In the genomic region with DNA sequence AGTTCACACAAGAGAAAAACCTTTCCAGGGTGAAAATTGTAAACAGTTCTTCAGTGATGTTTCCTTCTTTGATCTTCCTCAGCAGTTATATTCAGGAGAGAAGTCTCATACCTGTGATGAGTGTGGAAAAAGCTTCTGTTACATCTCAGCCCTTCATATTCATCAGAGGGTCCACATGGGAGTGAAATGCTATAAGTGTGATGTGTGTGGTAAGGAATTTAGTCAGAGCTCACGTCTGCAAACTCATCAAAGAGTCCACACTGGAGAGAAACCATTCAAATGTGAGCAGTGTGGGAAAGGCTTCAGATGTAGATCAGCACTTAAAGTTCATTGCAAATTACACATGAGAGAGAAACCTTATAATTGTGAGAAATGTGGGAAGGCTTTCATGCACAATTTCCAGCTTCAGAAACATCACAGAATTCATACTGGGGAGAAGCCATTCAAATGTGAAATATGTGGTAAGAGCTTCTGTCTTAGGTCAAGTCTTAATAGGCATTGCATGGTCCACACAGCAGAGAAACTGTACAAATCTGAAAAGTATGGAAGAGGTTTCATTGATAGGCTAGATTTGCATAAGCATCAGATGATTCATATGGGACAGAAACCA, we compare ENCODE assay signal across 20 cellular contexts.
"Had no signal": no experiment of that assay in that cellular context is flagged by ENCODE, and none has a peak within 500 bp of the region (broad histone marks: within the 10 kb centered on the region; RNA-seq: fewer than 3 reads in every experiment).

No MANE protein-coding gene starts in this region.

- H3K79me2 ChIP-seq: parathyroid adenoma had no signal

- H3K27ac ChIP-seq: neutrophil, parathyroid adenoma, tibial artery, uterus had no signal

- ATAC-seq: activated CD8-positive, alpha-beta T cell treated with anti-CD3 and anti-CD28 coated beads, Interleukin-2, amount 10 ng/mL, durations not matched to agents 7 days and 5 days; esophagus mucosa; left lobe of liver; mucosa of descending colon; naive thymus-derived CD8-positive, alpha-beta T cell; stimulated activated effector memory CD8-positive, alpha-beta T cell treated with anti-CD3 and anti-CD28 coated beads, Interleukin-12 subunit alpha, Interleukin-12 subunit beta, amount 100 ng/mL, for 72 hours; T-helper 17 cell had no signal

- H3K4me1 ChIP-seq: parathyroid adenoma, tibial artery, uterus had no signal

- H2AFZ ChIP-seq: parathyroid adenoma had no signal

- H3K36me3 ChIP-seq: uterus had no signal

- H3K27me3 ChIP-seq: neutrophil, tibial artery, uterus had no signal

- DNase-seq: activated CD4-positive, alpha-beta T cell treated with anti-CD3 and anti-CD28 coated beads, Interleukin-2, amount 10 ng/mL, durations not matched to agents 24 days and 14 days; activated CD4-positive, CD25-positive, alpha-beta regulatory T cell; activated CD8-positive, alpha-beta memory T cell treated with anti-CD3 and anti-CD28 coated beads, Interleukin-2, amount 50 U/mL, for 4 hours; activated CD8-positive, alpha-beta T cell treated with anti-CD3 and anti-CD28 coated beads, Interleukin-2, amount 10 ng/mL, durations not matched to agents 7 days and 5 days; activated effector memory CD4-positive, alpha-beta T cell treated with anti-CD3 and anti-CD28 coated beads, Interleukin-2, amount 50 U/mL, for 16 hours; activated T-cell treated with anti-CD3 and anti-CD28 coated beads, Interleukin-2, amount 50 U/mL, for 48 hours; amniotic stem cell; islet precursor cell; mammary epithelial cell; mucosa of descending colon; naive thymus-derived CD8-positive, alpha-beta T cell; T-helper 17 cell; tibial artery; uterus had no signal

- H3K9ac ChIP-seq: parathyroid adenoma had no signal

- H3K4me3 ChIP-seq: mucosa of descending colon, tibial artery, uterus had no signal

- FAIRE-seq: endometrium had no signal
